Comparison of ENCODE assay signal across 16 cellular contexts in the genomic region with DNA sequence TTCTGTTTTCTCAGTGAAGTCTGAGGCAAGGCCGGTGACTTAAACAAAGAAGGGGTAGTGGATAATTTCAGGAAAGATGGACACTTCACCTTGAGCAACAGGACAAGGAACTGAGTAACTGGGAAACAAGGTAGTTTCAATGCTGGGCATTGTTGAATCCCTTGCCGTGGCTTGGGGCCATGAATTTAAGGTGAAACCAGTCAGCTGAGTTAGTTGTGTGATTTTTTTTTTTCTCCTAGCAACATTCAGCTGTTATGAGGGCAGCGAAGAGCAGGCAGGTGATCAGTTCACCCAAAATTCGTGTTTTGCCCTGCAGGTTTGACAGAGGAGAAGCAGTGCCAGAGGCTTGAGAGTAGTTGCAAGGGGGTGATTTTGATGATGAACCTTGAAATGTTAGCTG. TPM values are rescaled to one million over a fixed set of nuclear protein-coding genes. Genes with fewer than 3 reads are reported as not detected.
DNase-seq lines count a peak whose midpoint lies in the region; ATAC-seq, FAIRE-seq and TF ChIP-seq lines count a peak whose summit lies in the region.
"Had no signal": no experiment of that assay in that cellular context is flagged by ENCODE, and none has a peak within 500 bp of the region (broad histone marks: within the 10 kb centered on the region; RNA-seq: fewer than 3 reads in every experiment).

No MANE protein-coding gene starts in this region.

- no peak overlapping the region for H3K4me3 ChIP-seq in H1 (ENCODE audit: extremely low read depth in 1 of 4, insufficient read depth in 2 of 4, low read depth in 3 of 4, low read length in 4 of 4)
- no peak overlapping the region for H3K4me3 ChIP-seq in skeletal muscle tissue (ENCODE audit: low read length in 3 of 3)
- H3K4me3 ChIP-seq: heart right ventricle had no signal

- H3K9ac ChIP-seq in H1 (replicated peaks in 1 of 4; ENCODE audit: extremely low read depth in 1 of 4, low read depth in 3 of 4, low read length in 3 of 4) (no peak overlapping the region), skeletal muscle tissue (ENCODE audit: low read depth in 1 of 3, low read length in 3 of 3) (no peak overlapping the region)

- peaks cover 13 to 61% of the 10 kb centered on the region in 2 experiments for H3K79me2 ChIP-seq in H1 (ENCODE audit: control insufficient read depth in 1 of 2, insufficient read depth in 2 of 2, low read length in 2 of 2)

- peaks cover 40% of the 10 kb centered on the region for H3K4me1 Mint-ChIP-seq in activated CD8-positive, alpha-beta T cell treated with anti-CD3 and anti-CD28 coated beads for 36 hours (ENCODE audit: low read depth)
- H3K4me1 Mint-ChIP-seq in activated CD8-positive, alpha-beta T cell treated with anti-CD3 and anti-CD28 coated beads, Interleukin-2, amount 10 ng/mL, durations not matched to agents 7 days and 5 days (ENCODE audit: low read depth), result peaks cover 23% of the 10 kb centered on the region
- H3K4me1 Mint-ChIP-seq in IgD-negative memory B cell, result peaks cover 19 to 40% (median 27%) of the 10 kb centered on the region in 3 donors
- H3K4me1 Mint-ChIP-seq in stimulated activated naive CD8-positive, alpha-beta T cell treated with anti-CD3 and anti-CD28 coated beads, Interleukin-15, amount 100 ng/mL, for 72 hours, result peaks cover 27% of the 10 kb centered on the region

- H3K27ac Mint-ChIP-seq in activated CD8-positive, alpha-beta T cell treated with anti-CD3 and anti-CD28 coated beads for 36 hours, result peak overlapping the region; percentile 44
- no peak overlapping the region for H3K27ac Mint-ChIP-seq in activated CD8-positive, alpha-beta T cell treated with anti-CD3 and anti-CD28 coated beads, Interleukin-2, amount 10 ng/mL, durations not matched to agents 7 days and 5 days
- H3K27ac Mint-ChIP-seq in IgD-negative memory B cell, result peak overlapping the region; percentile 20 to 68 (median 52)
- H3K27ac Mint-ChIP-seq in stimulated activated naive CD8-positive, alpha-beta T cell treated with anti-CD3 and anti-CD28 coated beads, Interleukin-15, amount 100 ng/mL, for 72 hours, result peak overlapping the region in 1 of 2 donors; percentile 55

- no peak for TF ChIP-seq CTCF in activated CD8-positive, alpha-beta T cell treated with anti-CD3 and anti-CD28 coated beads for 36 hours (IDR thresholded peaks at IDR 0.05)
- TF ChIP-seq CTCF in H1 (IDR thresholded peaks at IDR 0.05; ENCODE audit: control extremely low read depth in 1 of 3, insufficient read depth in 1 of 3, low read depth in 1 of 3, low read length in 3 of 3), result no peak

- no peak for DNase-seq in activated CD8-positive, alpha-beta T cell treated with anti-CD3 and anti-CD28 coated beads for 36 hours
- no peak for DNase-seq in activated CD8-positive, alpha-beta T cell treated with anti-CD3 and anti-CD28 coated beads, Interleukin-2, amount 10 ng/mL, durations not matched to agents 7 days and 5 days
- no peak for DNase-seq in H1 (ENCODE audit: low read depth in 1 of 2, low spot score in 2 of 2)
- no peak for DNase-seq in stimulated activated naive CD8-positive, alpha-beta T cell treated with anti-CD3 and anti-CD28 coated beads, Interleukin-15, amount 100 ng/mL, for 72 hours
- DNase-seq in NCI-H69 (lab: John Stamatoyannopoulos, UW), result no peak
- DNase-seq: activated CD4-positive, alpha-beta T cell treated with anti-CD3 and anti-CD28 coated beads, Interleukin-2, amount 50 U/mL, for 1 hour; activated gamma-delta T cell treated with Interleukin-2 at 50 U/mL for 16 hours; heart right ventricle; kidney glomerular epithelial cell; NCI-H1105; NCI-H446 treated with DMSO at 0.1 percent for 48 hours; small intestine had no signal

- no peak overlapping the region for H2AFZ ChIP-seq in H1 (ENCODE audit: low read length)

- no peak overlapping the region for H3K23ac ChIP-seq in H1 (ENCODE audit: insufficient read length)

- no peak overlapping the region for H2BK120ac ChIP-seq in H1 (replicated peaks; ENCODE audit: low read depth, low read length)

- H3K9me3 Mint-ChIP-seq in activated CD8-positive, alpha-beta T cell treated with anti-CD3 and anti-CD28 coated beads for 36 hours, result no peaks in the 10 kb centered on the region
- no peaks in the 10 kb centered on the region for H3K9me3 Mint-ChIP-seq in activated CD8-positive, alpha-beta T cell treated with anti-CD3 and anti-CD28 coated beads, Interleukin-2, amount 10 ng/mL, durations not matched to agents 7 days and 5 days (ENCODE audit: insufficient read depth)
- no peaks in the 10 kb centered on the region for H3K9me3 Mint-ChIP-seq in IgD-negative memory B cell
- no peaks in the 10 kb centered on the region for H3K9me3 Mint-ChIP-seq in stimulated activated naive CD8-positive, alpha-beta T cell treated with anti-CD3 and anti-CD28 coated beads, Interleukin-15, amount 100 ng/mL, for 72 hours

- H3K4me2 ChIP-seq in H1 (ENCODE audit: insufficient read depth in 1 of 2, low read depth in 2 of 2, low read length in 2 of 2), result no peak overlapping the region

- peaks cover 24% of the 10 kb centered on the region for H3K36me3 Mint-ChIP-seq in activated CD8-positive, alpha-beta T cell treated with anti-CD3 and anti-CD28 coated beads for 36 hours (ENCODE audit: low read depth)
- peaks cover 42% of the 10 kb centered on the region for H3K36me3 Mint-ChIP-seq in activated CD8-positive, alpha-beta T cell treated with anti-CD3 and anti-CD28 coated beads, Interleukin-2, amount 10 ng/mL, durations not matched to agents 7 days and 5 days (ENCODE audit: low read depth)
- peaks cover 6% of the 10 kb centered on the region for H3K36me3 Mint-ChIP-seq in IgD-negative memory B cell

- H3K27me3 ChIP-seq in H1 (replicated peaks in 1 of 4; ENCODE audit: control insufficient read depth in 3 of 4, extremely low read depth in 1 of 4, insufficient read depth in 3 of 4, low read length in 3 of 4) (no peaks in the 10 kb centered on the region), skeletal muscle tissue (ENCODE audit: control insufficient read depth in 3 of 3, insufficient read depth in 3 of 3, low read length in 3 of 3) (no peaks in the 10 kb centered on the region)
- H3K27me3 ChIP-seq: heart right ventricle had no signal

- H3K36me3 ChIP-seq in H1 (ENCODE audit: control insufficient read depth in 2 of 4, insufficient read depth in 4 of 4, low read length in 3 of 4) (peaks cover 0 to 3% (median 0%) of the 10 kb centered on the region in 4 experiments; a peak in 1 of 8 replicates), skeletal muscle tissue (ENCODE audit: control insufficient read depth in 3 of 3, insufficient read depth in 3 of 3, low read length in 3 of 3) (peaks cover 0 to 2% (median 0%) of the 10 kb centered on the region in 3 donors)

- FAIRE-seq in H1 (lab: Jason Lieb, UNC), result no peak
- FAIRE-seq: small intestine had no signal

- H4K91ac ChIP-seq in H1 (replicated peaks; ENCODE audit: insufficient read length, low read length), result no peak overlapping the region

- no peak; a peak in 1 of 3 replicates for TF ChIP-seq POLR2A in H1 (IDR thresholded peaks at IDR 0.05; ENCODE audit: control extremely low read depth in 1 of 2, low read depth in 2 of 2, low read length in 2 of 2)

- no peak overlapping the region for H2BK15ac ChIP-seq in H1 (ENCODE audit: low read length)

- no peak overlapping the region for H3K18ac ChIP-seq in H1 (ENCODE audit: extremely low read depth, low read length)

- no peak overlapping the region for H4K5ac ChIP-seq in H1 (ENCODE audit: insufficient read length, low read depth, low read length)

- no peak overlapping the region for H2BK20ac ChIP-seq in H1 (ENCODE audit: low read length)

- no peak overlapping the region for H3K4ac ChIP-seq in H1 (replicated peaks; ENCODE audit: insufficient read length, low read depth, low read length)

- H3K14ac ChIP-seq in H1 (ENCODE audit: insufficient read length), result no peak overlapping the region

- H3K4me1 ChIP-seq in H1 (replicated peaks in 1 of 4; ENCODE audit: control insufficient read depth in 3 of 4, insufficient read depth in 4 of 4, low read length in 3 of 4) (peaks cover 0 to 18% (median 11%) of the 10 kb centered on the region in 4 experiments; a peak in 4 of 7 replicates), skeletal muscle tissue (ENCODE audit: control insufficient read depth in 3 of 3, insufficient read depth in 3 of 3, low read length in 3 of 3) (peaks cover 34 to 46% (median 35%) of the 10 kb centered on the region in 3 donors)

- intact Hi-C loops in activated CD8-positive, alpha-beta T cell treated with anti-CD3 and anti-CD28 coated beads for 36 hours (cut with micrococcal nuclease), result no loop called here

- no peaks in the 10 kb centered on the region for H3K27me3 Mint-ChIP-seq in activated CD8-positive, alpha-beta T cell treated with anti-CD3 and anti-CD28 coated beads for 36 hours
- H3K27me3 Mint-ChIP-seq in activated CD8-positive, alpha-beta T cell treated with anti-CD3 and anti-CD28 coated beads, Interleukin-2, amount 10 ng/mL, durations not matched to agents 7 days and 5 days (ENCODE audit: low read depth), result no peaks in the 10 kb centered on the region
- no peaks in the 10 kb centered on the region for H3K27me3 Mint-ChIP-seq in IgD-negative memory B cell
- no peaks in the 10 kb centered on the region for H3K27me3 Mint-ChIP-seq in stimulated activated naive CD8-positive, alpha-beta T cell treated with anti-CD3 and anti-CD28 coated beads, Interleukin-15, amount 100 ng/mL, for 72 hours

- no peak overlapping the region for H2BK12ac ChIP-seq in H1 (ENCODE audit: low read depth, low read length)

- H3K79me1 ChIP-seq in H1 (ENCODE audit: low read depth, low read length), result no peaks in the 10 kb centered on the region

- no peak overlapping the region for H2BK5ac ChIP-seq in H1 (ENCODE audit: low read depth, low read length)

- WGBS in H1 (ENCODE audit: extremely low coverage in 1 of 2, insufficient coverage in 1 of 2, insufficient read length in 1 of 2, insufficient replicate concordance in 2 of 2, low coverage in 1 of 2, low lambda C conversion rate in 2 of 2, missing lambda C conversion rate in 1 of 2), 2 experiments, result 75% methylated on average over 4 of the region's 4 CpGs; no CpG with 5 or more reads in 1 of the 2 experiments

- H3K9me3 ChIP-seq in H1 (ENCODE audit: insufficient read depth in 2 of 2, low read depth in 1 of 2, low read length in 1 of 2), result no peaks in the 10 kb centered on the region
- no peaks in the 10 kb centered on the region for H3K9me3 ChIP-seq in skeletal muscle tissue (ENCODE audit: control insufficient read depth in 3 of 3, low read length in 3 of 3)
- H3K9me3 ChIP-seq: heart right ventricle had no signal

- H3K23me2 ChIP-seq in H1 (ENCODE audit: low read depth, low read length), result no peaks in the 10 kb centered on the region

- TF ChIP-seq RAD21 in H1 (IDR thresholded peaks at IDR 0.05 in 1 of 2, conservative IDR thresholded peaks at IDR 0.05 in 1 of 2; ENCODE audit: low read depth in 2 of 2, low read length in 2 of 2), result no peak

- H3K4me3 Mint-ChIP-seq in activated CD8-positive, alpha-beta T cell treated with anti-CD3 and anti-CD28 coated beads for 36 hours, result no peak overlapping the region
- no peak overlapping the region for H3K4me3 Mint-ChIP-seq in activated CD8-positive, alpha-beta T cell treated with anti-CD3 and anti-CD28 coated beads, Interleukin-2, amount 10 ng/mL, durations not matched to agents 7 days and 5 days
- peak overlapping the region in 2 of 4 donors; percentile 48 to 65 for H3K4me3 Mint-ChIP-seq in IgD-negative memory B cell
- peak overlapping the region in 1 of 2 donors; percentile 33 for H3K4me3 Mint-ChIP-seq in stimulated activated naive CD8-positive, alpha-beta T cell treated with anti-CD3 and anti-CD28 coated beads, Interleukin-15, amount 100 ng/mL, for 72 hours

- POLR2A ChIA-PET in activated CD8-positive, alpha-beta T cell treated with anti-CD3 and anti-CD28 coated beads for 36 hours (lab: Charles Lee), result interaction anchor here (0.6 to 0.9 kb wide), 4 partner anchors 13 to 18 kb away, joined by 3 read pairs; no protein-coding TSS in a partner anchor
- POLR2A ChIA-PET in activated CD8-positive, alpha-beta T cell treated with anti-CD3 and anti-CD28 coated beads, Interleukin-2, amount 10 ng/mL, durations not matched to agents 7 days and 5 days (lab: Charles Lee), result interaction anchor here (1.3 to 2.4 kb wide), 2 partner anchors 43 to 91 kb away, joined by 3 to 8 read pairs; partner anchors contain the start of genes RPL7L1 and TBCC
- POLR2A ChIA-PET in H1 (lab: Charles Lee; ENCODE audit: partially characterized antibody), result interaction anchor here (1.1 to 13.8 kb wide), 6 partner anchors 8 to 54 kb away, joined by 3 to 277 read pairs (median 11); partner anchors contain the start of genes BICRAL and TBCC

- ATAC-seq in activated CD8-positive, alpha-beta T cell treated with anti-CD3 and anti-CD28 coated beads for 36 hours, result no peak
- ATAC-seq in activated CD8-positive, alpha-beta T cell treated with anti-CD3 and anti-CD28 coated beads, Interleukin-2, amount 10 ng/mL, durations not matched to agents 7 days and 5 days, result no peak
- no peak for ATAC-seq in stimulated activated naive CD8-positive, alpha-beta T cell treated with anti-CD3 and anti-CD28 coated beads, Interleukin-15, amount 100 ng/mL, for 72 hours
- no peak for ATAC-seq in HG03378 (IDR thresholded peaks at IDR 0.05; ENCODE audit: unreplicated experiment)
- ATAC-seq: heart right ventricle, Panc1 had no signal

- TF ChIP-seq EP300 in H1 (IDR thresholded peaks at IDR 0.05; ENCODE audit: borderline replicate concordance in 1 of 2, low read depth in 2 of 2, low read length in 2 of 2), result no peak

- H4K20me1 ChIP-seq in H1 (replicated peaks in 1 of 2; ENCODE audit: control insufficient read depth in 1 of 2, insufficient read depth in 2 of 2, low read length in 2 of 2), result peaks cover 0 to 7% of the 10 kb centered on the region in 2 experiments

- no peak overlapping the region for H3K56ac ChIP-seq in H1 (replicated peaks; ENCODE audit: insufficient read length, low read depth, low read length)

- H4K8ac ChIP-seq in H1 (ENCODE audit: extremely low read depth, insufficient read depth, low read length), result no peak overlapping the region

- 0 out of 2 replicates have a peak overlapping the region, but pooled peaks have one; percentile 7 for H3K27ac ChIP-seq in H1 (ENCODE audit: low read depth, low read length)
- H3K27ac ChIP-seq in skeletal muscle tissue (ENCODE audit: low read depth, low read length), result peak overlapping the region; percentile 28

- CTCF ChIA-PET in activated CD8-positive, alpha-beta T cell treated with anti-CD3 and anti-CD28 coated beads for 36 hours (lab: Charles Lee), result interaction anchor here (1.0 to 1.4 kb wide), 2 partner anchors 20 to 63 kb away, joined by 3 read pairs; no protein-coding TSS in a partner anchor
- CTCF ChIA-PET in activated CD8-positive, alpha-beta T cell treated with anti-CD3 and anti-CD28 coated beads, Interleukin-2, amount 10 ng/mL, durations not matched to agents 7 days and 5 days (lab: Charles Lee), result no interaction called here
- CTCF ChIA-PET in H1 (lab: Charles Lee; ENCODE audit: partially characterized antibody), result interaction anchor here (0.7 kb wide), 1 partner anchor 61 kb away, joined by 3 read pairs; no protein-coding TSS in a partner anchor

- H2AK5ac ChIP-seq in H1 (ENCODE audit: low read depth, low read length), result no peak overlapping the region

RNA-seq across cellular contexts. Expression of gene BICRAL, which starts 6.8 kb away (rescaled TPM):
- 1 to 10 TPM; 9.7 to 9.8 TPM for total RNA-seq in activated CD8-positive, alpha-beta T cell treated with anti-CD3 and anti-CD28 coated beads for 36 hours
- 10 to 100 TPM; 18.0 to 18.8 TPM for total RNA-seq in activated CD8-positive, alpha-beta T cell treated with anti-CD3 and anti-CD28 coated beads, Interleukin-2, amount 10 ng/mL, durations not matched to agents 7 days and 5 days
- polyA plus RNA-seq in IgD-negative memory B cell (4.7 TPM), H1 (2011; rRNA removed) (6.9 and 9.4 TPM in 2 replicates)
- total RNA-seq in H1 (2021; fragmentation: NEBNext Ultra II Directional; extraction: Animal tissue kit (Norgen Biotek cat#: 25700)), result 12.2 and 12.7 TPM in 2 replicates
- polyA plus RNA-seq in H1 (2011; cell fraction: cytosol; rRNA removed), result 7.6 TPM
- 6.5 TPM for polyA plus RNA-seq in H1 (2011; cell fraction: nucleus; rRNA removed)
- 4.7 to 6.8 TPM (median 5.4 TPM) in 4 replicates for polyA plus RNA-seq in H1 (2012, experiment 1 of 2)
- 0.54 TPM for polyA plus RNA-seq in H1 (2012, experiment 2 of 2)
- 5.9 TPM for polyA plus RNA-seq in H1 (2013, experiment 1 of 2)
- 5.5 TPM for polyA plus RNA-seq in H1 (2013, experiment 2 of 2)
- 34.5 and 34.8 TPM in 2 replicates for polyA minus RNA-seq in H1 (2011; rRNA and poly(A)+ RNA removed)
- polyA minus RNA-seq in H1 (2011; cell fraction: cytosol; rRNA and poly(A)+ RNA removed), result 11.2 TPM
- 14.8 TPM for polyA minus RNA-seq in H1 (2011; cell fraction: nucleus; rRNA and poly(A)+ RNA removed)
- total RNA-seq in skeletal muscle tissue, result 10.4 TPM

RNA-seq across cellular contexts. Expression of gene TBCC, which starts 42.8 kb away (rescaled TPM):
- total RNA-seq in activated CD8-positive, alpha-beta T cell treated with anti-CD3 and anti-CD28 coated beads for 36 hours, result 10 to 100 TPM; 16.0 to 16.3 TPM
- total RNA-seq in activated CD8-positive, alpha-beta T cell treated with anti-CD3 and anti-CD28 coated beads, Interleukin-2, amount 10 ng/mL, durations not matched to agents 7 days and 5 days, result 10 to 100 TPM; 26.7 to 29.1 TPM
- polyA plus RNA-seq in IgD-negative memory B cell (67.2 TPM), H1 (2011; rRNA removed) (22.7 and 28.9 TPM in 2 replicates)
- 25.5 and 27.3 TPM in 2 replicates for total RNA-seq in H1 (2021; fragmentation: NEBNext Ultra II Directional; extraction: Animal tissue kit (Norgen Biotek cat#: 25700))
- polyA plus RNA-seq in H1 (2011; cell fraction: cytosol; rRNA removed), result 24.6 TPM
- 20.6 TPM for polyA plus RNA-seq in H1 (2011; cell fraction: nucleus; rRNA removed)
- polyA plus RNA-seq in H1 (2012, experiment 1 of 2), result 22.5 to 26.8 TPM (median 24.3 TPM) in 4 replicates
- 31.6 TPM for polyA plus RNA-seq in H1 (2012, experiment 2 of 2)
- 21.4 TPM for polyA plus RNA-seq in H1 (2013, experiment 1 of 2)
- polyA plus RNA-seq in H1 (2013, experiment 2 of 2), result 21.0 TPM
- 6.4 and 12.0 TPM in 2 replicates for polyA minus RNA-seq in H1 (2011; rRNA and poly(A)+ RNA removed)
- polyA minus RNA-seq in H1 (2011; cell fraction: cytosol; rRNA and poly(A)+ RNA removed), result 9.9 TPM
- 15.3 TPM for polyA minus RNA-seq in H1 (2011; cell fraction: nucleus; rRNA and poly(A)+ RNA removed)
- 57.9 TPM for total RNA-seq in skeletal muscle tissue
